1 cellular context compared by ENCODE assay signal in the genomic region with DNA sequence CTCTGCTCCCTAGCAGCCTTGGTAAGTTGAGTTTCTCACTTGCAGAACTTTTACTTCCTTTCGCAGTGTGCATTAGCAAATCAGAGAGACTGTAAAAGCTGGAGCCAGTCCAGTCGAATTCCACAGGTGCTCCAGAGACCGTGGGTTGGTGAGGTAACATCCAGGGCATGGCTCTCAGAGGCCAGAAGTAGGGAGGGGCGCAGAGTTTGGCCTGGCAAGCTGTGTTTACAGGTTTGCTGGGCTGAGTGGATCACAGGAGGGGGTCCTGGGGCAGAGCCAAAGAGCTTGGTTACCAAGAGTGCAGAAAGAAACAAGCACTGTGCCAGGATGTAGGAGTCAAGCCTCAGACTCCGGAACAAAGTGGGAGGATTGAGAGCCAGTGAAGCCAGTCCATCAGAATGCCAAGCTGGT.
TF ChIP-seq lines count a peak whose summit lies in the region.

No MANE protein-coding gene starts in this region.

TF ChIP-seq in GM23338, 12 proteins besides CTCF, POLR2A, EP300 and RAD21 (continued from another document):
- TF ChIP-seq, protein P1, sequence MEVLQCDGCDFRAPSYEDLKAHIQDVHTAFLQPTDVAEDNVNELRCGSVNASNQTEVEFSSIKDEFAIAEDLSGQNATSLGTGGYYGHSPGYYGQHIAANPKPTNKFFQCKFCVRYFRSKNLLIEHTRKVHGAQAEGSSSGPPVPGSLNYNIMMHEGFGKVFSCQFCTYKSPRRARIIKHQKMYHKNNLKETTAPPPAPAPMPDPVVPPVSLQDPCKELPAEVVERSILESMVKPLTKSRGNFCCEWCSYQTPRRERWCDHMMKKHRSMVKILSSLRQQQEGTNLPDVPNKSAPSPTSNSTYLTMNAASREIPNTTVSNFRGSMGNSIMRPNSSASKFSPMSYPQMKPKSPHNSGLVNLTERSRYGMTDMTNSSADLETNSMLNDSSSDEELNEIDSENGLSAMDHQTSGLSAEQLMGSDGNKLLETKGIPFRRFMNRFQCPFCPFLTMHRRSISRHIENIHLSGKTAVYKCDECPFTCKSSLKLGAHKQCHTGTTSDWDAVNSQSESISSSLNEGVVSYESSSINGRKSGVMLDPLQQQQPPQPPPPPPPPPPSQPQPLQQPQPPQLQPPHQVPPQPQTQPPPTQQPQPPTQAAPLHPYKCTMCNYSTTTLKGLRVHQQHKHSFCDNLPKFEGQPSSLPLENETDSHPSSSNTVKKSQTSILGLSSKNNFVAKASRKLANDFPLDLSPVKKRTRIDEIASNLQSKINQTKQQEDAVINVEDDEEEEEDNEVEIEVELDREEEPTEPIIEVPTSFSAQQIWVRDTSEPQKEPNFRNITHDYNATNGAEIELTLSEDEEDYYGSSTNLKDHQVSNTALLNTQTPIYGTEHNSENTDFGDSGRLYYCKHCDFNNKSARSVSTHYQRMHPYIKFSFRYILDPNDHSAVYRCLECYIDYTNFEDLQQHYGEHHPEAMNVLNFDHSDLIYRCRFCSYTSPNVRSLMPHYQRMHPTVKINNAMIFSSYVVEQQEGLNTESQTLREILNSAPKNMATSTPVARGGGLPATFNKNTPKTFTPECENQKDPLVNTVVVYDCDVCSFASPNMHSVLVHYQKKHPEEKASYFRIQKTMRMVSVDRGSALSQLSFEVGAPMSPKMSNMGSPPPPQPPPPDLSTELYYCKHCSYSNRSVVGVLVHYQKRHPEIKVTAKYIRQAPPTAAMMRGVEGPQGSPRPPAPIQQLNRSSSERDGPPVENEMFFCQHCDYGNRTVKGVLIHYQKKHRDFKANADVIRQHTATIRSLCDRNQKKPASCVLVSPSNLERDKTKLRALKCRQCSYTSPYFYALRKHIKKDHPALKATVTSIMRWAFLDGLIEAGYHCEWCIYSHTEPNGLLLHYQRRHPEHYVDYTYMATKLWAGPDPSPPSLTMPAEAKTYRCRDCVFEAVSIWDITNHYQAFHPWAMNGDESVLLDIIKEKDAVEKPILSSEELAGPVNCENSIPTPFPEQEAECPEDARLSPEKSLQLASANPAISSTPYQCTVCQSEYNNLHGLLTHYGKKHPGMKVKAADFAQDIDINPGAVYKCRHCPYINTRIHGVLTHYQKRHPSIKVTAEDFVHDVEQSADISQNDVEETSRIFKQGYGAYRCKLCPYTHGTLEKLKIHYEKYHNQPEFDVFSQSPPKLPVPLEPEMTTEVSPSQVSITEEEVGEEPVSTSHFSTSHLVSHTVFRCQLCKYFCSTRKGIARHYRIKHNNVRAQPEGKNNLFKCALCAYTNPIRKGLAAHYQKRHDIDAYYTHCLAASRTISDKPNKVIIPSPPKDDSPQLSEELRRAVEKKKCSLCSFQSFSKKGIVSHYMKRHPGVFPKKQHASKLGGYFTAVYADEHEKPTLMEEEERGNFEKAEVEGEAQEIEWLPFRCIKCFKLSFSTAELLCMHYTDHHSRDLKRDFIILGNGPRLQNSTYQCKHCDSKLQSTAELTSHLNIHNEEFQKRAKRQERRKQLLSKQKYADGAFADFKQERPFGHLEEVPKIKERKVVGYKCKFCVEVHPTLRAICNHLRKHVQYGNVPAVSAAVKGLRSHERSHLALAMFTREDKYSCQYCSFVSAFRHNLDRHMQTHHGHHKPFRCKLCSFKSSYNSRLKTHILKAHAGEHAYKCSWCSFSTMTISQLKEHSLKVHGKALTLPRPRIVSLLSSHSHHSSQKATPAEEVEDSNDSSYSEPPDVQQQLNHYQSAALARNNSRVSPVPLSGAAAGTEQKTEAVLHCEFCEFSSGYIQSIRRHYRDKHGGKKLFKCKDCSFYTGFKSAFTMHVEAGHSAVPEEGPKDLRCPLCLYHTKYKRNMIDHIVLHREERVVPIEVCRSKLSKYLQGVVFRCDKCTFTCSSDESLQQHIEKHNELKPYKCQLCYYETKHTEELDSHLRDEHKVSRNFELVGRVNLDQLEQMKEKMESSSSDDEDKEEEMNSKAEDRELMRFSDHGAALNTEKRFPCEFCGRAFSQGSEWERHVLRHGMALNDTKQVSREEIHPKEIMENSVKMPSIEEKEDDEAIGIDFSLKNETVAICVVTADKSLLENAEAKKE (CRISPR knock-in tag; IDR thresholded peaks at IDR 0.05) = no peak
- TF ChIP-seq, protein P2, sequence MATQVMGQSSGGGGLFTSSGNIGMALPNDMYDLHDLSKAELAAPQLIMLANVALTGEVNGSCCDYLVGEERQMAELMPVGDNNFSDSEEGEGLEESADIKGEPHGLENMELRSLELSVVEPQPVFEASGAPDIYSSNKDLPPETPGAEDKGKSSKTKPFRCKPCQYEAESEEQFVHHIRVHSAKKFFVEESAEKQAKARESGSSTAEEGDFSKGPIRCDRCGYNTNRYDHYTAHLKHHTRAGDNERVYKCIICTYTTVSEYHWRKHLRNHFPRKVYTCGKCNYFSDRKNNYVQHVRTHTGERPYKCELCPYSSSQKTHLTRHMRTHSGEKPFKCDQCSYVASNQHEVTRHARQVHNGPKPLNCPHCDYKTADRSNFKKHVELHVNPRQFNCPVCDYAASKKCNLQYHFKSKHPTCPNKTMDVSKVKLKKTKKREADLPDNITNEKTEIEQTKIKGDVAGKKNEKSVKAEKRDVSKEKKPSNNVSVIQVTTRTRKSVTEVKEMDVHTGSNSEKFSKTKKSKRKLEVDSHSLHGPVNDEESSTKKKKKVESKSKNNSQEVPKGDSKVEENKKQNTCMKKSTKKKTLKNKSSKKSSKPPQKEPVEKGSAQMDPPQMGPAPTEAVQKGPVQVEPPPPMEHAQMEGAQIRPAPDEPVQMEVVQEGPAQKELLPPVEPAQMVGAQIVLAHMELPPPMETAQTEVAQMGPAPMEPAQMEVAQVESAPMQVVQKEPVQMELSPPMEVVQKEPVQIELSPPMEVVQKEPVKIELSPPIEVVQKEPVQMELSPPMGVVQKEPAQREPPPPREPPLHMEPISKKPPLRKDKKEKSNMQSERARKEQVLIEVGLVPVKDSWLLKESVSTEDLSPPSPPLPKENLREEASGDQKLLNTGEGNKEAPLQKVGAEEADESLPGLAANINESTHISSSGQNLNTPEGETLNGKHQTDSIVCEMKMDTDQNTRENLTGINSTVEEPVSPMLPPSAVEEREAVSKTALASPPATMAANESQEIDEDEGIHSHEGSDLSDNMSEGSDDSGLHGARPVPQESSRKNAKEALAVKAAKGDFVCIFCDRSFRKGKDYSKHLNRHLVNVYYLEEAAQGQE (IDR thresholded peaks at IDR 0.05; ENCODE audit: unreplicated experiment) = no peak
- no peak for TF ChIP-seq ZNF114 (CRISPR knock-in tag; IDR thresholded peaks at IDR 0.05)
- no peak for TF ChIP-seq EZH2 (IDR thresholded peaks at IDR 0.05; ENCODE audit: low read depth, unreplicated experiment)
- TF ChIP-seq STAT1 (IDR thresholded peaks at IDR 0.05; ENCODE audit: unreplicated experiment) = no peak
- TF ChIP-seq JUNB (IDR thresholded peaks at IDR 0.05; ENCODE audit: unreplicated experiment) = no peak
- TF ChIP-seq ZNF331 (CRISPR knock-in tag; IDR thresholded peaks at IDR 0.05; ENCODE audit: low read depth) = no peak
